In genomic region chr15:94587071-94587470, GRCh38 we compare ENCODE assay signal across 16 cellular contexts.
DNase-seq lines count a peak whose midpoint lies in the region; ATAC-seq and TF ChIP-seq lines count a peak whose summit lies in the region.
"Had no signal": no experiment of that assay in that cellular context is flagged by ENCODE, and none has a peak within 500 bp of the region (broad histone marks: within the 10 kb centered on the region; RNA-seq: fewer than 3 reads in every experiment).

No MANE protein-coding gene starts in this region.

- H3K27me3 ChIP-seq in GM23338 (ENCODE audit: insufficient read depth) = no peaks in the 10 kb centered on the region
- no peaks in the 10 kb centered on the region for H3K27me3 ChIP-seq in gastroesophageal sphincter

- no peaks in the 10 kb centered on the region for H3K9me3 Mint-ChIP-seq in GM23338
- H3K9me3 Mint-ChIP-seq in nephron = no peaks in the 10 kb centered on the region
- no peaks in the 10 kb centered on the region for H3K9me3 Mint-ChIP-seq in mesothelial cell of epicardium
- H3K9me3 Mint-ChIP-seq: H9 had no signal

- 60 to 70% methylated on average over 1 of the region's 1 CpG for WGBS in gastroesophageal sphincter (ENCODE audit: low coverage in 1 of 2), 2 donors

- H3K27me3 Mint-ChIP-seq in GM23338 (ENCODE audit: insufficient read depth, low read depth, poor library complexity) (peaks cover 5% of the 10 kb centered on the region), nephron (ENCODE audit: low read depth) (peaks cover 11% of the 10 kb centered on the region), mesothelial cell of epicardium (ENCODE audit: low read depth) (no peaks in the 10 kb centered on the region)

- H2AFZ ChIP-seq in GM23338 = peak overlapping the region; percentile 23; the same call in 1 of the 2 replicates
- H2AFZ ChIP-seq: GM23248 had no signal

- no peaks in the 10 kb centered on the region for H3F3A ChIP-seq in GM23338 (replicated peaks; ENCODE audit: low read depth)

- no peak for TF ChIP-seq CTCF in GM23338 (conservative IDR thresholded peaks at IDR 0.05; ENCODE audit: low read depth in 2 of 2)
- TF ChIP-seq CTCF in gastroesophageal sphincter (IDR thresholded peaks at IDR 0.05) = no peak
- no peak for TF ChIP-seq CTCF in nephron (IDR thresholded peaks at IDR 0.05; ENCODE audit: unreplicated experiment in 3 of 3)
- TF ChIP-seq CTCF in GM13976 (IDR thresholded peaks at IDR 0.05; ENCODE audit: borderline replicate concordance, control extremely low read depth, extremely low read depth, insufficient read depth, missing control alignments) = no peak
- TF ChIP-seq CTCF in mesothelial cell of epicardium (IDR thresholded peaks at IDR 0.05; ENCODE audit: unreplicated experiment) = no peak

- H3K9me2 ChIP-seq in GM23338 (ENCODE audit: insufficient read depth) = peaks cover 6% of the 10 kb centered on the region; the same call in 1 of the 2 replicates

- in situ Hi-C loops in GM13976 (cut with MboI; ENCODE audit: low sequenced_read_pairs, unreplicated experiment) = no loop called here

- no peaks in the 10 kb centered on the region for H3K9me3 ChIP-seq in gastroesophageal sphincter

- H3K4me1 Mint-ChIP-seq in GM23338 (peaks cover 21% of the 10 kb centered on the region; the same call in 2 of the 3 replicates), nephron (peaks cover 15% of the 10 kb centered on the region), mesothelial cell of epicardium (peaks cover 11% of the 10 kb centered on the region)

- H3K4me3 ChIP-seq in GM23338 (no peak overlapping the region), gastroesophageal sphincter (no peak overlapping the region)
- H3K4me3 ChIP-seq: GM23248 had no signal

- H3K27ac Mint-ChIP-seq in GM23338 (no peak overlapping the region), nephron (peak overlapping the region in 2 of 3 experiments; percentile 79 to 86), mesothelial cell of epicardium (no peak overlapping the region)
- H3K27ac Mint-ChIP-seq: CD4-positive, alpha-beta memory T cell; H9 had no signal

- H3K36me3 Mint-ChIP-seq in GM23338 (ENCODE audit: low read depth) (no peaks in the 10 kb centered on the region), nephron (ENCODE audit: low read depth) (no peaks in the 10 kb centered on the region), mesothelial cell of epicardium (no peaks in the 10 kb centered on the region)
- H3K36me3 Mint-ChIP-seq: CD4-positive, alpha-beta memory T cell had no signal

- no peak for ATAC-seq in GM23338
- peak; percentile 63 for ATAC-seq in gastroesophageal sphincter
- ATAC-seq: HCT116 had no signal

- no peak overlapping the region for H3K4me3 Mint-ChIP-seq in GM23338
- no peak overlapping the region for H3K4me3 Mint-ChIP-seq in nephron
- H3K4me3 Mint-ChIP-seq in mesothelial cell of epicardium = no peak overlapping the region
- H3K4me3 Mint-ChIP-seq: CD4-positive, alpha-beta memory T cell; H9 had no signal

- H3K27ac ChIP-seq in GM23338 (ENCODE audit: low read depth) (no peak overlapping the region), gastroesophageal sphincter (no peak overlapping the region)
- H3K27ac ChIP-seq: GM23248 had no signal

- H3K4me2 ChIP-seq in GM23338 = no peak overlapping the region

- no peak for TF ChIP-seq POLR2A in gastroesophageal sphincter (IDR thresholded peaks at IDR 0.05)

- H3K4me1 ChIP-seq in GM23338 (ENCODE audit: insufficient read depth) (peaks cover 18% of the 10 kb centered on the region), gastroesophageal sphincter (no peaks in the 10 kb centered on the region)

- no peaks in the 10 kb centered on the region for H4K20me1 ChIP-seq in GM23338 (replicated peaks; ENCODE audit: insufficient read depth)

- H3K79me2 ChIP-seq in GM23338 (replicated peaks; ENCODE audit: insufficient read depth) = no peaks in the 10 kb centered on the region

- DNase-seq in GM23338 (ENCODE audit: low spot score) (no peak), GM13976 (ENCODE audit: low spot score) (no peak), mesothelial cell of epicardium (ENCODE audit: low spot score in 2 of 2, unreplicated experiment in 2 of 2) (no peak), NCI-H524 treated with DMSO at 0.1 percent for 48 hours (lab: John Stamatoyannopoulos, UW) (no peak)
- DNase-seq: C1 segment of cervical spinal cord; Calu3; CD4-positive, alpha-beta memory T cell; COR-L47; DMS53; DMS79 treated with DMSO at 0.1 percent for 48 hours; GF-D8; GM23248; H9 had no signal

- no peak for TF ChIP-seq EP300 in gastroesophageal sphincter (IDR thresholded peaks at IDR 0.05)

- H3K36me3 ChIP-seq in GM23338 (ENCODE audit: insufficient read depth) = no peaks in the 10 kb centered on the region
- H3K36me3 ChIP-seq in gastroesophageal sphincter = no peaks in the 10 kb centered on the region

TF ChIP-seq in GM23338, 12 proteins besides CTCF, POLR2A, EP300 and RAD21 (continues in another document):
- TF ChIP-seq EZH2phosphoT487 (IDR thresholded peaks at IDR 0.05; ENCODE audit: unreplicated experiment) (no peak), REST (IDR thresholded peaks at IDR 0.05; ENCODE audit: unreplicated experiment) (no peak), NANOG (IDR thresholded peaks at IDR 0.05; ENCODE audit: borderline replicate concordance) (no peak), POLR2AphosphoS5 (IDR thresholded peaks at IDR 0.05; ENCODE audit: low read depth) (no peak), JUNB (IDR thresholded peaks at IDR 0.05; ENCODE audit: unreplicated experiment) (no peak), EZH2 (IDR thresholded peaks at IDR 0.05; ENCODE audit: low read depth, unreplicated experiment) (no peak), STAT1 (IDR thresholded peaks at IDR 0.05; ENCODE audit: unreplicated experiment) (no peak), CREB1 (CRISPR knock-in tag; IDR thresholded peaks at IDR 0.05; ENCODE audit: low read depth) (no peak)

Comparison
In these comparisons a context has a peak if more than half of its experiments do, and no peak if none do; other contexts are left out.
1. H3K27ac Mint-ChIP-seq: peak in nephron (2 of 3); none in GM23338 (single experiment) and mesothelial cell of epicardium (single experiment).